2 cellular contexts compared by ENCODE assay signal in genomic region chr13:24075137-24075975, GRCh38.
TF ChIP-seq lines count a peak whose summit lies in the region.

No MANE protein-coding gene starts in this region.

TF ChIP-seq in H1, 55 proteins besides CTCF, POLR2A, EP300 and RAD21 (continued from another document):
- no peak for TF ChIP-seq HDAC2 (IDR thresholded peaks at IDR 0.05; ENCODE audit: borderline replicate concordance in 1 of 2, low read depth in 2 of 2, low read length in 2 of 2)
- TF ChIP-seq SAP30 (IDR thresholded peaks at IDR 0.05; ENCODE audit: insufficient read depth, insufficient replicate concordance, low read length): no peak
- no peak for TF ChIP-seq TCF12 (IDR thresholded peaks at IDR 0.05; ENCODE audit: low read depth, low read length)
TF ChIP-seq in H1: peak in this region for 0.

TF ChIP-seq in HepG2, 621 proteins besides CTCF, POLR2A, EP300 and RAD21 (continued from another document and continues in another):
- TF ChIP-seq FOXO1 (CRISPR knock-in tag; IDR thresholded peaks at IDR 0.05) (no peak), STAT6 (CRISPR knock-in tag; IDR thresholded peaks at IDR 0.05; ENCODE audit: borderline replicate concordance) (no peak), POGZ (CRISPR knock-in tag; IDR thresholded peaks at IDR 0.05) (no peak), CBFB (CRISPR knock-in tag; IDR thresholded peaks at IDR 0.05) (no peak), NR2F6 (IDR thresholded peaks at IDR 0.05) (no peak), NR2F6 (CRISPR knock-in tag; IDR thresholded peaks at IDR 0.05) (0 out of 2 replicates have a peak, but pooled peaks have one; percentile 19), SCMH1 (CRISPR knock-in tag; IDR thresholded peaks at IDR 0.05; ENCODE audit: borderline replicate concordance) (no peak), RXRA (CRISPR knock-in tag; IDR thresholded peaks at IDR 0.05) (no peak), GATA4 (IDR thresholded peaks at IDR 0.05; ENCODE audit: borderline replicate concordance, low read depth) (no peak), TBX3 (IDR thresholded peaks at IDR 0.05; ENCODE audit: borderline replicate concordance) (no peak), MED1 (CRISPR knock-in tag; IDR thresholded peaks at IDR 0.05) (0 out of 2 replicates have a peak, but pooled peaks have one; percentile 1), HBP1 (CRISPR knock-in tag; IDR thresholded peaks at IDR 0.05; ENCODE audit: low read depth) (no peak), FOXJ3 (CRISPR knock-in tag; IDR thresholded peaks at IDR 0.05; ENCODE audit: borderline replicate concordance) (no peak), ZNF234 (CRISPR knock-in tag; conservative IDR thresholded peaks at IDR 0.05) (no peak), FOXC1 (CRISPR knock-in tag; IDR thresholded peaks at IDR 0.05; ENCODE audit: borderline replicate concordance) (no peak), CEBPB (IDR thresholded peaks at IDR 0.05; ENCODE audit: borderline replicate concordance, low read depth, low read length) (no peak), AFF4 (CRISPR knock-in tag; IDR thresholded peaks at IDR 0.05) (no peak), ZBTB46 (CRISPR knock-in tag; IDR thresholded peaks at IDR 0.05; ENCODE audit: borderline replicate concordance) (no peak), CREB1 (IDR thresholded peaks at IDR 0.05) (no peak), CREB1 (CRISPR knock-in tag; IDR thresholded peaks at IDR 0.05) (0 out of 2 replicates have a peak, but pooled peaks have one; percentile 1), JARID2 (CRISPR knock-in tag; IDR thresholded peaks at IDR 0.05; ENCODE audit: insufficient replicate concordance) (no peak), ZNF18 (CRISPR knock-in tag; IDR thresholded peaks at IDR 0.05; ENCODE audit: insufficient replicate concordance) (no peak), CENPT (CRISPR knock-in tag; IDR thresholded peaks at IDR 0.05; ENCODE audit: low read depth) (no peak), MLX (CRISPR knock-in tag; IDR thresholded peaks at IDR 0.05) (no peak), ZNF619 (CRISPR knock-in tag; IDR thresholded peaks at IDR 0.05) (no peak), ZBTB49 (CRISPR knock-in tag; IDR thresholded peaks at IDR 0.05; ENCODE audit: borderline replicate concordance) (no peak), NCOA5 (CRISPR knock-in tag; IDR thresholded peaks at IDR 0.05) (no peak), PRDM15 (CRISPR knock-in tag; IDR thresholded peaks at IDR 0.05) (peak; percentile 51; the same call in 1 of the 2 replicates), ZFP91 (CRISPR knock-in tag; IDR thresholded peaks at IDR 0.05; ENCODE audit: borderline replicate concordance) (no peak), GPN1 (CRISPR knock-in tag; IDR thresholded peaks at IDR 0.05; ENCODE audit: borderline replicate concordance) (no peak), MTF2 (CRISPR knock-in tag; IDR thresholded peaks at IDR 0.05; ENCODE audit: borderline replicate concordance) (no peak), ZNF337 (CRISPR knock-in tag; IDR thresholded peaks at IDR 0.05; ENCODE audit: borderline replicate concordance, low read depth) (no peak), HINFP (CRISPR knock-in tag; IDR thresholded peaks at IDR 0.05; ENCODE audit: low read depth) (no peak), RFXAP (CRISPR knock-in tag; IDR thresholded peaks at IDR 0.05; ENCODE audit: borderline replicate concordance) (no peak)
